Comparison of ENCODE assay signal across 8 cellular contexts in the genomic region with DNA sequence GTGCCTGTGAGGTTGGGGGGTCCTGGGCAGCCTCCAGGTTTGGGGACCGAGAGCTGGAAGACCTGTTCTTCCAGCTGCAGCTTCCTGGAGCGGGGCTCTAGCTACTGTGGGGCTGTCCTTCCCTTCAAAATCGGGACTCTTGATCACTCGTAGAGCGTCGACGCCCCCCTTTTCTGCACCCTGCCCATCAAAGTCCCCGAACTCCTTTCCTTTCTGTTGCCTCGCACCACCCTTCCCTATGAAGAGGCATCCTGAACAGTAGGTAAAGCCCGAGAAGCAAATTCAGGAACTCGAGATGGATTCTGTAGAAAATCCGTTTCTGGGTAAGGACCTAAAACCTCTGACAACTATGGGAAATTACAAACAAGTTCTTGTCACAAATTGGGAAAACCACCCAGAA. TPM values are rescaled to one million over a fixed set of nuclear protein-coding genes. Genes with fewer than 3 reads are reported as not detected.
DNase-seq lines count a peak whose midpoint lies in the region; ATAC-seq, FAIRE-seq and TF ChIP-seq lines count a peak whose summit lies in the region.

No MANE protein-coding gene starts in this region.

- peak overlapping the region; percentile 88 for H3K27ac Mint-ChIP-seq in central memory CD8-positive, alpha-beta T cell (ENCODE audit: low read depth)

- TF ChIP-seq CTCF in uterus (IDR thresholded peaks at IDR 0.05): no peak

- H3K4me1 ChIP-seq in mesodermal cell (ENCODE audit: control insufficient read depth, insufficient read depth, low read length, poor library complexity, severe bottlenecking): peaks cover 13% of the 10 kb centered on the region
- no peaks in the 10 kb centered on the region for H3K4me1 ChIP-seq in uterus

- DNase-seq in Right ventricle myocardium inferior (ENCODE audit: missing footprints) (no peak), cardiac septum (ENCODE audit: low spot score) (no peak), uterus (no peak), sciatic nerve (ENCODE audit: low spot score) (no peak), HTR-8/SVneo (ENCODE audit: insufficient read length, low spot score) (no peak)
- no peak for DNase-seq in central memory CD8-positive, alpha-beta T cell (ENCODE audit: low spot score in 2 of 2)

- H3K36me3 Mint-ChIP-seq in central memory CD8-positive, alpha-beta T cell (ENCODE audit: insufficient read depth): peaks cover 17% of the 10 kb centered on the region

- peaks cover 3% of the 10 kb centered on the region for H3K36me3 ChIP-seq in mesodermal cell (ENCODE audit: control insufficient read depth, insufficient read depth, low read length)
- no peaks in the 10 kb centered on the region for H3K36me3 ChIP-seq in uterus

- peak overlapping the region; percentile 88 for H3K4me3 ChIP-seq in mesodermal cell (ENCODE audit: extremely low read depth, insufficient read depth, low read length, poor library complexity, severe bottlenecking)
- peak overlapping the region; percentile 92 to 98 for H3K4me3 ChIP-seq in uterus

- no peak for TF ChIP-seq POLR2A in uterus (IDR thresholded peaks at IDR 0.05)

- no peaks in the 10 kb centered on the region for H3K27me3 Mint-ChIP-seq in central memory CD8-positive, alpha-beta T cell

- FAIRE-seq in HTR-8/SVneo (lab: Jason Lieb, UNC): no peak

- ATAC-seq in Right ventricle myocardium inferior: peak; percentile 1
- peak; percentile 11 for ATAC-seq in central memory CD8-positive, alpha-beta T cell (replicated peaks; ENCODE audit: extremely low read depth, poor library complexity, severe bottlenecking)
- ATAC-seq in sciatic nerve: no peak
- no peak for ATAC-seq in GM19455 (IDR thresholded peaks at IDR 0.05; ENCODE audit: unreplicated experiment)

- peak overlapping the region; percentile 89 for H3K4me3 Mint-ChIP-seq in central memory CD8-positive, alpha-beta T cell

- no peaks in the 10 kb centered on the region for H3K27me3 ChIP-seq in uterus

- 0% methylated on average over 4 to 5 of the region's 12 CpGs for WGBS in mesodermal cell (ENCODE audit: insufficient coverage in 2 of 2), 2 experiments

- no peaks in the 10 kb centered on the region for H3K9me3 ChIP-seq in mesodermal cell (ENCODE audit: control insufficient read depth, low read length)
- H3K9me3 ChIP-seq in uterus: no peaks in the 10 kb centered on the region

- intact Hi-C loops in Right ventricle myocardium inferior (cut with DNase I) (loop anchor here (1.0 to 2.0 kb wide), 3 partner anchors 52 to 115 kb away; partner anchors contain the start of genes INO80, NUSAP1 and OIP5), cardiac septum (cut with DNase I) (loop anchor here (1.0 to 2.0 kb wide), 2 partner anchors 52 to 115 kb away; partner anchors contain the start of gene INO80), uterus (cut with DNase I; ENCODE audit: low total_unique reads) (no loop called here), sciatic nerve (cut with DNase I) (no loop called here)

- peak overlapping the region; percentile 91 for H3K27ac ChIP-seq in mesodermal cell (ENCODE audit: low read depth, low read length, severe bottlenecking)
- peak overlapping the region; percentile 78 to 94 for H3K27ac ChIP-seq in uterus

- peaks cover 21% of the 10 kb centered on the region for H3K4me1 Mint-ChIP-seq in central memory CD8-positive, alpha-beta T cell

- H3K9me3 Mint-ChIP-seq in central memory CD8-positive, alpha-beta T cell: no peaks in the 10 kb centered on the region

RNA-seq across cellular contexts. Expression of gene CHP1, which starts 0.5 kb away (rescaled TPM):
- total RNA-seq in Right ventricle myocardium inferior (123 TPM), cardiac septum (104 TPM), uterus (100 to 1,000 TPM in 1 of 4 donors, 10 to 100 TPM in 3; 54.7 to 129 (median 65.6) TPM), sciatic nerve (71.6 TPM)
- polyA plus RNA-seq in mesodermal cell (2013, experiment 1 of 2): 90.6 TPM
- 89.1 TPM for polyA plus RNA-seq in mesodermal cell (2013, experiment 2 of 2)

RNA-seq across cellular contexts. Expression of gene EXD1, which starts 1.0 kb away (rescaled TPM):
- total RNA-seq in Right ventricle myocardium inferior (not detected), cardiac septum (not detected), uterus (not detected), sciatic nerve (not detected)
- polyA plus RNA-seq in mesodermal cell (2013, experiment 1 of 2): not detected
- not detected for polyA plus RNA-seq in mesodermal cell (2013, experiment 2 of 2)

Comparison
In these comparisons a context has a peak if more than half of its experiments do, and no peak if none do; other contexts are left out.
1. ATAC-seq: peak in Right ventricle myocardium inferior (single experiment) and central memory CD8-positive, alpha-beta T cell (single experiment); none in sciatic nerve (single experiment) and GM19455 (single experiment).
2. intact Hi-C loops: an anchor here in Right ventricle myocardium inferior (1.0 to 2.0 kb wide) and cardiac septum (1.0 to 2.0 kb wide); none called in uterus and sciatic nerve.